ENCODE assay signal across 8 cellular contexts in genomic region chr5:140632366-140633080, GRCh38. TPM values are rescaled to one million over a fixed set of nuclear protein-coding genes. Genes with fewer than 3 reads are reported as not detected.
DNase-seq lines count a peak whose midpoint lies in the region; ATAC-seq and TF ChIP-seq lines count a peak whose summit lies in the region.

No MANE protein-coding gene starts in this region.

- H3K27ac ChIP-seq in fibroblast of lung (ENCODE audit: insufficient read depth, low read length): no peak overlapping the region
- H3K27ac ChIP-seq in vagina: peak overlapping the region; percentile 72

- peaks cover 3% of the 10 kb centered on the region for H3K9me3 Mint-ChIP-seq in activated T-cell treated with anti-CD3 and anti-CD28 coated beads, Interleukin-2, amount 50 U/mL, for 4 hours

- no peaks in the 10 kb centered on the region for H3K79me2 ChIP-seq in fibroblast of lung (ENCODE audit: control insufficient read depth, insufficient read depth, low read length)

- H3K4me1 ChIP-seq in fibroblast of lung (ENCODE audit: control insufficient read depth, extremely low read depth, insufficient read depth, low read length) (peaks cover 2% of the 10 kb centered on the region), vagina (peaks cover 25% of the 10 kb centered on the region)

- peak overlapping the region; percentile 15 to 56 (median 54) for H3K4me3 ChIP-seq in fibroblast of lung (replicated peaks in 1 of 4; ENCODE audit: control extremely low read depth in 1 of 4, insufficient read depth in 1 of 4, low read depth in 3 of 4, low read length in 4 of 4)
- H3K4me3 ChIP-seq in vagina: peak overlapping the region; percentile 50 to 55

- H4K20me1 ChIP-seq in fibroblast of lung (ENCODE audit: control insufficient read depth, extremely low read depth, insufficient read depth, low read length): no peaks in the 10 kb centered on the region

- H3K4me3 Mint-ChIP-seq in activated T-cell treated with anti-CD3 and anti-CD28 coated beads, Interleukin-2, amount 50 U/mL, for 4 hours: peak overlapping the region; percentile 80

- H3K27me3 ChIP-seq in fibroblast of lung (ENCODE audit: control insufficient read depth, insufficient read depth, low read length) (no peaks in the 10 kb centered on the region), vagina (no peaks in the 10 kb centered on the region)

- peaks cover 16% of the 10 kb centered on the region for H3K27me3 Mint-ChIP-seq in activated T-cell treated with anti-CD3 and anti-CD28 coated beads, Interleukin-2, amount 50 U/mL, for 4 hours (ENCODE audit: low read depth)

- TF ChIP-seq POLR2A in vagina (IDR thresholded peaks at IDR 0.05): no peak

- TF ChIP-seq CTCF in fibroblast of lung (conservative IDR thresholded peaks at IDR 0.05 in 1 of 2, IDR thresholded peaks at IDR 0.05 in 1 of 2; ENCODE audit: low read depth in 1 of 2, low read length in 2 of 2) (no peak), omental fat pad (IDR thresholded peaks at IDR 0.05) (no peak), vagina (IDR thresholded peaks at IDR 0.05) (no peak)

- DNase-seq in COLO668 (lab: John Stamatoyannopoulos, UW; ENCODE audit: unreplicated experiment) (peak; percentile 58), MV-4-11 (lab: John Stamatoyannopoulos, UW) (peak; percentile 47), fibroblast of lung (ENCODE audit: low read depth in 2 of 2) (peak; percentile 32 to 65), omental fat pad (ENCODE audit: low spot score) (no peak), vagina (ENCODE audit: extremely low spot score in 2 of 2) (no peak), KBM-7 (no peak)
- DNase-seq in activated T-cell treated with anti-CD3 and anti-CD28 coated beads, Interleukin-2, amount 50 U/mL, for 4 hours: peak; percentile 32

- H3K36me3 ChIP-seq in fibroblast of lung (ENCODE audit: control insufficient read depth, insufficient read depth, low read length) (no peaks in the 10 kb centered on the region), vagina (no peaks in the 10 kb centered on the region)

- H3K4me2 ChIP-seq in fibroblast of lung (ENCODE audit: extremely low read depth, insufficient read depth, low read length): peak overlapping the region; percentile 98

- intact Hi-C loops in vagina (cut with DNase I): loop anchor here (10.0 kb wide), 1 partner anchor 68 kb away; the partner anchor contains the start of genes APBB3 and SLC35A4

- H3K36me3 Mint-ChIP-seq in activated T-cell treated with anti-CD3 and anti-CD28 coated beads, Interleukin-2, amount 50 U/mL, for 4 hours (ENCODE audit: insufficient read depth): no peaks in the 10 kb centered on the region

- peak overlapping the region; percentile 98 for H2AFZ ChIP-seq in fibroblast of lung (ENCODE audit: low read length)

- in situ Hi-C loops in KBM-7 (cut with MboI; ENCODE audit: low pct_unique_long_range_greater_than_20kb, low sequenced_read_pairs): no loop called here

- peak; percentile 56 for ATAC-seq in GM21381 (IDR thresholded peaks at IDR 0.05; ENCODE audit: unreplicated experiment)
- ATAC-seq in activated T-cell treated with anti-CD3 and anti-CD28 coated beads, Interleukin-2, amount 50 U/mL, for 4 hours: peak; percentile 81 to 84
- peak; percentile 35 for ATAC-seq in omental fat pad (ENCODE audit: low FRiP score)

- H3K9ac ChIP-seq in fibroblast of lung (ENCODE audit: insufficient read depth, low read length): no peak overlapping the region

- H3K9me3 ChIP-seq in fibroblast of lung (ENCODE audit: control insufficient read depth, insufficient read depth, low read depth, low read length) (no peaks in the 10 kb centered on the region), vagina (no peaks in the 10 kb centered on the region)

- H3K4me1 Mint-ChIP-seq in activated T-cell treated with anti-CD3 and anti-CD28 coated beads, Interleukin-2, amount 50 U/mL, for 4 hours (ENCODE audit: low read depth): peaks cover 28% of the 10 kb centered on the region

RNA-seq across cellular contexts. Expression of gene CD14, which starts 0.5 kb away (rescaled TPM):
- under 1 TPM; 0.43 to 0.86 (median 0.50) TPM for total RNA-seq in activated T-cell treated with anti-CD3 and anti-CD28 coated beads, Interleukin-2, amount 50 U/mL, for 4 hours
- total RNA-seq in fibroblast of lung: 4.1 and 10.9 TPM in 2 replicates
- polyA plus RNA-seq in fibroblast of lung: 0.32 and 0.45 TPM in 2 replicates
- 0.49 and 1.4 TPM in 2 replicates for polyA plus RNA-seq in fibroblast of lung (2012)
- not detected in 2 replicates for polyA minus RNA-seq in fibroblast of lung (ENCODE audit: low replicate concordance)
- total RNA-seq in omental fat pad: 100 to 1,000 TPM; 129 to 173 (median 158) TPM
- total RNA-seq in vagina: 48.4 TPM

RNA-seq across cellular contexts. Expression of gene TMCO6, which starts 6.7 kb away (rescaled TPM):
- total RNA-seq in activated T-cell treated with anti-CD3 and anti-CD28 coated beads, Interleukin-2, amount 50 U/mL, for 4 hours: 10 to 100 TPM; 16.5 to 20.6 (median 20.0) TPM
- total RNA-seq in fibroblast of lung (13.6 and 18.0 TPM in 2 replicates), omental fat pad (10 to 100 TPM; 18.7 to 96.9 (median 29.8) TPM), vagina (16.5 TPM)
- polyA plus RNA-seq in fibroblast of lung: 6.6 and 7.6 TPM in 2 replicates
- polyA plus RNA-seq in fibroblast of lung (2012): 5.7 and 7.5 TPM in 2 replicates
- 18.3 and 21.3 TPM in 2 replicates for polyA minus RNA-seq in fibroblast of lung (ENCODE audit: low replicate concordance)

RNA-seq across cellular contexts. Expression of gene NDUFA2, which starts 14.9 kb away (rescaled TPM):
- 10 to 100 TPM; 68.6 to 78.2 (median 72.5) TPM for total RNA-seq in activated T-cell treated with anti-CD3 and anti-CD28 coated beads, Interleukin-2, amount 50 U/mL, for 4 hours
- 39.8 and 64.9 TPM in 2 replicates for total RNA-seq in fibroblast of lung
- 57.9 and 65.9 TPM in 2 replicates for polyA plus RNA-seq in fibroblast of lung
- polyA plus RNA-seq in fibroblast of lung (2012): 117 and 118 TPM in 2 replicates
- polyA minus RNA-seq in fibroblast of lung (ENCODE audit: low replicate concordance): 10.4 and 17.6 TPM in 2 replicates
- total RNA-seq in omental fat pad: 10 to 100 TPM; 39.3 to 79.3 (median 62.2) TPM
- total RNA-seq in vagina: 61.6 TPM

RNA-seq across cellular contexts. Expression of gene IK, which starts 15.1 kb away (rescaled TPM):
- total RNA-seq in activated T-cell treated with anti-CD3 and anti-CD28 coated beads, Interleukin-2, amount 50 U/mL, for 4 hours: 100 to 1,000 TPM; 102 to 110 (median 106) TPM
- total RNA-seq in fibroblast of lung: 96.6 and 96.9 TPM in 2 replicates
- polyA plus RNA-seq in fibroblast of lung: 155 and 170 TPM in 2 replicates
- 90.5 and 97.8 TPM in 2 replicates for polyA plus RNA-seq in fibroblast of lung (2012)
- 17.9 and 24.9 TPM in 2 replicates for polyA minus RNA-seq in fibroblast of lung (ENCODE audit: low replicate concordance)
- total RNA-seq in omental fat pad: 100 to 1,000 TPM in 2 of 4 donors, 10 to 100 TPM in 2; 76.0 to 129 (median 105) TPM
- 64.3 TPM for total RNA-seq in vagina

RNA-seq across cellular contexts. Expression of gene WDR55, which starts 32.2 kb away (rescaled TPM):
- total RNA-seq in activated T-cell treated with anti-CD3 and anti-CD28 coated beads, Interleukin-2, amount 50 U/mL, for 4 hours: 10 to 100 TPM; 47.7 to 50.0 (median 49.5) TPM
- total RNA-seq in fibroblast of lung (25.2 and 28.4 TPM in 2 replicates), omental fat pad (10 to 100 TPM; 21.2 to 29.9 (median 25.2) TPM), vagina (19.9 TPM)
- 18.8 and 22.1 TPM in 2 replicates for polyA plus RNA-seq in fibroblast of lung
- 13.9 and 16.1 TPM in 2 replicates for polyA plus RNA-seq in fibroblast of lung (2012)
- polyA minus RNA-seq in fibroblast of lung (ENCODE audit: low replicate concordance): 14.6 and 27.7 TPM in 2 replicates

Comparison
In these comparisons a context has a peak if more than half of its experiments do, and no peak if none do; other contexts are left out.
1. DNase-seq: peak in COLO668 (single experiment), MV-4-11 (single experiment), activated T-cell treated with anti-CD3 and anti-CD28 coated beads, Interleukin-2, amount 50 U/mL, for 4 hours (single experiment) and fibroblast of lung (2 of 2); none in omental fat pad (single experiment), vagina (0 of 2) and KBM-7 (single experiment).
2. Peak in every context shown above with its lines, with median percentiles within 50 percentile points of each other: ATAC-seq.